ENCODE assay signal across 2 cellular contexts in the genomic region with DNA sequence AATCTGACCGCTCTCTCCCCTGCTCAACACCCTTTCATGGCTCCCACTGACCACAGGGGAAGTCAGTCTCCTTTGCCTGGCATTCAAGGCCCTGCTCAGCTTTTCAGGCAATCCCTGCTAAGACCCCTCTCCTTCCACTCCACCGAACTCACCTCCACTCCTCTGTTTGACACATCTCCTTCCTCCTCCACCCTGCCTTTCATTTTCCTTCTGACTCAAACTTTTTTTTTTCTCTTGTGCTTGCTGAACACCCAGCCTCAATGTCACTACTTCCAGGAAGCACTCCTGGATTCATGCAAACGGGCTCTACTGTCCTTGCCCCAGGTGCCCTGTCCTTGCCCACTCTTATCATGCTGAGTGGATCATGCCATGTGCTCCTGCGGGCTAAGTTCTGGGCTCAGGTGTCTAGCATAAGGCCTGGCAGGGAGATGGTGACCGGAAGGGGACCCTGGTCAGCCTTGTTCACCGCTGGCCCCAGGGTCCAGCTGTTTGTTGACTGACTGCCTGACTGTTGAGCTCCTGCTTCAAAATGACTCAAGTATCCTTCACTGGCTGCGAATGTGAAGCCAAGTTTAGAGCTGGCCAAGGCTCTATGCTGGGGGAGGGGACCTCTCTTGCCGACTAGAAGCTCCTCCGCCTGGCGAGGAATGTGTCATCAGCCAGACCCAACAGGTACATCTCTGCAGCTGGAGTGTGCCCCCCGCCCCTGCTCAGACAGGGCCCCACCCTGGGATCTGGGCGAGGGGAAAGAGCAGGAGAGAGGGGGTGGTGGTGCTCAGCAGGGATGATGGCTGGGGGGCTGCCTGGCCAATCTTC.
TF ChIP-seq lines count a peak whose summit lies in the region.

No MANE protein-coding gene starts in this region.

TF ChIP-seq in HEK293, 187 proteins besides CTCF, POLR2A, EP300 and RAD21:
- TF ChIP-seq ZNF394 (tag by site-specific recombination; IDR thresholded peaks at IDR 0.05; ENCODE audit: borderline replicate concordance) (no peak), ZNF664 (tag by site-specific recombination; IDR thresholded peaks at IDR 0.05) (no peak), ZNF768 (tag by site-specific recombination; IDR thresholded peaks at IDR 0.05) (no peak), ZIC2 (tag by site-specific recombination; IDR thresholded peaks at IDR 0.05) (peak; percentile 45; the same call in 1 of the 2 replicates), GLI4 (tag by site-specific recombination; IDR thresholded peaks at IDR 0.05) (peak; percentile 95), SCRT2 (tag by site-specific recombination; IDR thresholded peaks at IDR 0.05) (peak; percentile 57; the same call in 1 of the 2 replicates), HOXD13 (CRISPR knock-in tag; IDR thresholded peaks at IDR 0.05; ENCODE audit: borderline replicate concordance) (no peak), ZSCAN16 (tag by site-specific recombination; IDR thresholded peaks at IDR 0.05) (peak; percentile 93)
- TF ChIP-seq, protein P1, sequence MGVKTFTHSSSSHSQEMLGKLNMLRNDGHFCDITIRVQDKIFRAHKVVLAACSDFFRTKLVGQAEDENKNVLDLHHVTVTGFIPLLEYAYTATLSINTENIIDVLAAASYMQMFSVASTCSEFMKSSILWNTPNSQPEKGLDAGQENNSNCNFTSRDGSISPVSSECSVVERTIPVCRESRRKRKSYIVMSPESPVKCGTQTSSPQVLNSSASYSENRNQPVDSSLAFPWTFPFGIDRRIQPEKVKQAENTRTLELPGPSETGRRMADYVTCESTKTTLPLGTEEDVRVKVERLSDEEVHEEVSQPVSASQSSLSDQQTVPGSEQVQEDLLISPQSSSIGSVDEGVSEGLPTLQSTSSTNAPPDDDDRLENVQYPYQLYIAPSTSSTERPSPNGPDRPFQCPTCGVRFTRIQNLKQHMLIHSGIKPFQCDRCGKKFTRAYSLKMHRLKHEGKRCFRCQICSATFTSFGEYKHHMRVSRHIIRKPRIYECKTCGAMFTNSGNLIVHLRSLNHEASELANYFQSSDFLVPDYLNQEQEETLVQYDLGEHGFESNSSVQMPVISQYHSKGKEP (tag by site-specific recombination; IDR thresholded peaks at IDR 0.05) = no peak
- TF ChIP-seq, protein P2, sequence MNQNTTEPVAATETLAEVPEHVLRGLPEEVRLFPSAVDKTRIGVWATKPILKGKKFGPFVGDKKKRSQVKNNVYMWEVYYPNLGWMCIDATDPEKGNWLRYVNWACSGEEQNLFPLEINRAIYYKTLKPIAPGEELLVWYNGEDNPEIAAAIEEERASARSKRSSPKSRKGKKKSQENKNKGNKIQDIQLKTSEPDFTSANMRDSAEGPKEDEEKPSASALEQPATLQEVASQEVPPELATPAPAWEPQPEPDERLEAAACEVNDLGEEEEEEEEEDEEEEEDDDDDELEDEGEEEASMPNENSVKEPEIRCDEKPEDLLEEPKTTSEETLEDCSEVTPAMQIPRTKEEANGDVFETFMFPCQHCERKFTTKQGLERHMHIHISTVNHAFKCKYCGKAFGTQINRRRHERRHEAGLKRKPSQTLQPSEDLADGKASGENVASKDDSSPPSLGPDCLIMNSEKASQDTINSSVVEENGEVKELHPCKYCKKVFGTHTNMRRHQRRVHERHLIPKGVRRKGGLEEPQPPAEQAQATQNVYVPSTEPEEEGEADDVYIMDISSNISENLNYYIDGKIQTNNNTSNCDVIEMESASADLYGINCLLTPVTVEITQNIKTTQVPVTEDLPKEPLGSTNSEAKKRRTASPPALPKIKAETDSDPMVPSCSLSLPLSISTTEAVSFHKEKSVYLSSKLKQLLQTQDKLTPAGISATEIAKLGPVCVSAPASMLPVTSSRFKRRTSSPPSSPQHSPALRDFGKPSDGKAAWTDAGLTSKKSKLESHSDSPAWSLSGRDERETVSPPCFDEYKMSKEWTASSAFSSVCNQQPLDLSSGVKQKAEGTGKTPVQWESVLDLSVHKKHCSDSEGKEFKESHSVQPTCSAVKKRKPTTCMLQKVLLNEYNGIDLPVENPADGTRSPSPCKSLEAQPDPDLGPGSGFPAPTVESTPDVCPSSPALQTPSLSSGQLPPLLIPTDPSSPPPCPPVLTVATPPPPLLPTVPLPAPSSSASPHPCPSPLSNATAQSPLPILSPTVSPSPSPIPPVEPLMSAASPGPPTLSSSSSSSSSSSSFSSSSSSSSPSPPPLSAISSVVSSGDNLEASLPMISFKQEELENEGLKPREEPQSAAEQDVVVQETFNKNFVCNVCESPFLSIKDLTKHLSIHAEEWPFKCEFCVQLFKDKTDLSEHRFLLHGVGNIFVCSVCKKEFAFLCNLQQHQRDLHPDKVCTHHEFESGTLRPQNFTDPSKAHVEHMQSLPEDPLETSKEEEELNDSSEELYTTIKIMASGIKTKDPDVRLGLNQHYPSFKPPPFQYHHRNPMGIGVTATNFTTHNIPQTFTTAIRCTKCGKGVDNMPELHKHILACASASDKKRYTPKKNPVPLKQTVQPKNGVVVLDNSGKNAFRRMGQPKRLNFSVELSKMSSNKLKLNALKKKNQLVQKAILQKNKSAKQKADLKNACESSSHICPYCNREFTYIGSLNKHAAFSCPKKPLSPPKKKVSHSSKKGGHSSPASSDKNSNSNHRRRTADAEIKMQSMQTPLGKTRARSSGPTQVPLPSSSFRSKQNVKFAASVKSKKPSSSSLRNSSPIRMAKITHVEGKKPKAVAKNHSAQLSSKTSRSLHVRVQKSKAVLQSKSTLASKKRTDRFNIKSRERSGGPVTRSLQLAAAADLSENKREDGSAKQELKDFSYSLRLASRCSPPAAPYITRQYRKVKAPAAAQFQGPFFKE (tag by site-specific recombination; IDR thresholded peaks at IDR 0.05; ENCODE audit: borderline replicate concordance) = no peak
- TF ChIP-seq, protein P3, sequence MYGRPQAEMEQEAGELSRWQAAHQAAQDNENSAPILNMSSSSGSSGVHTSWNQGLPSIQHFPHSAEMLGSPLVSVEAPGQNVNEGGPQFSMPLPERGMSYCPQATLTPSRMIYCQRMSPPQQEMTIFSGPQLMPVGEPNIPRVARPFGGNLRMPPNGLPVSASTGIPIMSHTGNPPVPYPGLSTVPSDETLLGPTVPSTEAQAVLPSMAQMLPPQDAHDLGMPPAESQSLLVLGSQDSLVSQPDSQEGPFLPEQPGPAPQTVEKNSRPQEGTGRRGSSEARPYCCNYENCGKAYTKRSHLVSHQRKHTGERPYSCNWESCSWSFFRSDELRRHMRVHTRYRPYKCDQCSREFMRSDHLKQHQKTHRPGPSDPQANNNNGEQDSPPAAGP (tag by site-specific recombination; IDR thresholded peaks at IDR 0.05) = no peak
- TF ChIP-seq, protein P4, sequence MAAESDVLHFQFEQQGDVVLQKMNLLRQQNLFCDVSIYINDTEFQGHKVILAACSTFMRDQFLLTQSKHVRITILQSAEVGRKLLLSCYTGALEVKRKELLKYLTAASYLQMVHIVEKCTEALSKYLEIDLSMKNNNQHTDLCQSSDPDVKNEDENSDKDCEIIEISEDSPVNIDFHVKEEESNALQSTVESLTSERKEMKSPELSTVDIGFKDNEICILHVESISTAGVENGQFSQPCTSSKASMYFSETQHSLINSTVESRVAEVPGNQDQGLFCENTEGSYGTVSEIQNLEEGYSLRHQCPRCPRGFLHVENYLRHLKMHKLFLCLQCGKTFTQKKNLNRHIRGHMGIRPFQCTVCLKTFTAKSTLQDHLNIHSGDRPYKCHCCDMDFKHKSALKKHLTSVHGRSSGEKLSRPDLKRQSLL (tag by site-specific recombination; IDR thresholded peaks at IDR 0.05) = no peak

TF ChIP-seq in H1, 55 proteins besides CTCF, POLR2A, EP300 and RAD21:
- TF ChIP-seq MAFK (IDR thresholded peaks at IDR 0.05; ENCODE audit: low read depth, low read length) (no peak), BRCA1 (IDR thresholded peaks at IDR 0.05; ENCODE audit: low read depth, low read length) (no peak), SIN3A (conservative IDR thresholded peaks at IDR 0.05 in 1 of 2, IDR thresholded peaks at IDR 0.05 in 1 of 2; ENCODE audit: low read depth in 1 of 2, low read length in 2 of 2) (no peak), FOSL1 (IDR thresholded peaks at IDR 0.05; ENCODE audit: insufficient read depth, low read depth, low read length) (no peak), TAF1 (IDR thresholded peaks at IDR 0.05; ENCODE audit: low read depth, low read length) (no peak), SP4 (IDR thresholded peaks at IDR 0.05; ENCODE audit: low read length) (no peak), SUZ12 (IDR thresholded peaks at IDR 0.05; ENCODE audit: low read length) (no peak), JUN (IDR thresholded peaks at IDR 0.05; ENCODE audit: low read depth, low read length) (no peak), NRF1 (IDR thresholded peaks at IDR 0.05; ENCODE audit: low read depth, low read length) (no peak), SP2 (IDR thresholded peaks at IDR 0.05; ENCODE audit: low read length) (no peak), CBX5 (IDR thresholded peaks at IDR 0.05; ENCODE audit: low read depth, low read length) (no peak), POU5F1 (IDR thresholded peaks at IDR 0.05; ENCODE audit: low read depth, low read length) (no peak), CTBP2 (IDR thresholded peaks at IDR 0.05; ENCODE audit: borderline replicate concordance, insufficient read depth, insufficient read length, low read length) (no peak), ZNF274 (IDR thresholded peaks at IDR 0.05; ENCODE audit: borderline replicate concordance, extremely low read depth, low read length) (no peak), BCL11A (IDR thresholded peaks at IDR 0.05; ENCODE audit: low read depth in 2 of 2, low read length in 2 of 2) (no peak)
- TF ChIP-seq, protein P5, sequence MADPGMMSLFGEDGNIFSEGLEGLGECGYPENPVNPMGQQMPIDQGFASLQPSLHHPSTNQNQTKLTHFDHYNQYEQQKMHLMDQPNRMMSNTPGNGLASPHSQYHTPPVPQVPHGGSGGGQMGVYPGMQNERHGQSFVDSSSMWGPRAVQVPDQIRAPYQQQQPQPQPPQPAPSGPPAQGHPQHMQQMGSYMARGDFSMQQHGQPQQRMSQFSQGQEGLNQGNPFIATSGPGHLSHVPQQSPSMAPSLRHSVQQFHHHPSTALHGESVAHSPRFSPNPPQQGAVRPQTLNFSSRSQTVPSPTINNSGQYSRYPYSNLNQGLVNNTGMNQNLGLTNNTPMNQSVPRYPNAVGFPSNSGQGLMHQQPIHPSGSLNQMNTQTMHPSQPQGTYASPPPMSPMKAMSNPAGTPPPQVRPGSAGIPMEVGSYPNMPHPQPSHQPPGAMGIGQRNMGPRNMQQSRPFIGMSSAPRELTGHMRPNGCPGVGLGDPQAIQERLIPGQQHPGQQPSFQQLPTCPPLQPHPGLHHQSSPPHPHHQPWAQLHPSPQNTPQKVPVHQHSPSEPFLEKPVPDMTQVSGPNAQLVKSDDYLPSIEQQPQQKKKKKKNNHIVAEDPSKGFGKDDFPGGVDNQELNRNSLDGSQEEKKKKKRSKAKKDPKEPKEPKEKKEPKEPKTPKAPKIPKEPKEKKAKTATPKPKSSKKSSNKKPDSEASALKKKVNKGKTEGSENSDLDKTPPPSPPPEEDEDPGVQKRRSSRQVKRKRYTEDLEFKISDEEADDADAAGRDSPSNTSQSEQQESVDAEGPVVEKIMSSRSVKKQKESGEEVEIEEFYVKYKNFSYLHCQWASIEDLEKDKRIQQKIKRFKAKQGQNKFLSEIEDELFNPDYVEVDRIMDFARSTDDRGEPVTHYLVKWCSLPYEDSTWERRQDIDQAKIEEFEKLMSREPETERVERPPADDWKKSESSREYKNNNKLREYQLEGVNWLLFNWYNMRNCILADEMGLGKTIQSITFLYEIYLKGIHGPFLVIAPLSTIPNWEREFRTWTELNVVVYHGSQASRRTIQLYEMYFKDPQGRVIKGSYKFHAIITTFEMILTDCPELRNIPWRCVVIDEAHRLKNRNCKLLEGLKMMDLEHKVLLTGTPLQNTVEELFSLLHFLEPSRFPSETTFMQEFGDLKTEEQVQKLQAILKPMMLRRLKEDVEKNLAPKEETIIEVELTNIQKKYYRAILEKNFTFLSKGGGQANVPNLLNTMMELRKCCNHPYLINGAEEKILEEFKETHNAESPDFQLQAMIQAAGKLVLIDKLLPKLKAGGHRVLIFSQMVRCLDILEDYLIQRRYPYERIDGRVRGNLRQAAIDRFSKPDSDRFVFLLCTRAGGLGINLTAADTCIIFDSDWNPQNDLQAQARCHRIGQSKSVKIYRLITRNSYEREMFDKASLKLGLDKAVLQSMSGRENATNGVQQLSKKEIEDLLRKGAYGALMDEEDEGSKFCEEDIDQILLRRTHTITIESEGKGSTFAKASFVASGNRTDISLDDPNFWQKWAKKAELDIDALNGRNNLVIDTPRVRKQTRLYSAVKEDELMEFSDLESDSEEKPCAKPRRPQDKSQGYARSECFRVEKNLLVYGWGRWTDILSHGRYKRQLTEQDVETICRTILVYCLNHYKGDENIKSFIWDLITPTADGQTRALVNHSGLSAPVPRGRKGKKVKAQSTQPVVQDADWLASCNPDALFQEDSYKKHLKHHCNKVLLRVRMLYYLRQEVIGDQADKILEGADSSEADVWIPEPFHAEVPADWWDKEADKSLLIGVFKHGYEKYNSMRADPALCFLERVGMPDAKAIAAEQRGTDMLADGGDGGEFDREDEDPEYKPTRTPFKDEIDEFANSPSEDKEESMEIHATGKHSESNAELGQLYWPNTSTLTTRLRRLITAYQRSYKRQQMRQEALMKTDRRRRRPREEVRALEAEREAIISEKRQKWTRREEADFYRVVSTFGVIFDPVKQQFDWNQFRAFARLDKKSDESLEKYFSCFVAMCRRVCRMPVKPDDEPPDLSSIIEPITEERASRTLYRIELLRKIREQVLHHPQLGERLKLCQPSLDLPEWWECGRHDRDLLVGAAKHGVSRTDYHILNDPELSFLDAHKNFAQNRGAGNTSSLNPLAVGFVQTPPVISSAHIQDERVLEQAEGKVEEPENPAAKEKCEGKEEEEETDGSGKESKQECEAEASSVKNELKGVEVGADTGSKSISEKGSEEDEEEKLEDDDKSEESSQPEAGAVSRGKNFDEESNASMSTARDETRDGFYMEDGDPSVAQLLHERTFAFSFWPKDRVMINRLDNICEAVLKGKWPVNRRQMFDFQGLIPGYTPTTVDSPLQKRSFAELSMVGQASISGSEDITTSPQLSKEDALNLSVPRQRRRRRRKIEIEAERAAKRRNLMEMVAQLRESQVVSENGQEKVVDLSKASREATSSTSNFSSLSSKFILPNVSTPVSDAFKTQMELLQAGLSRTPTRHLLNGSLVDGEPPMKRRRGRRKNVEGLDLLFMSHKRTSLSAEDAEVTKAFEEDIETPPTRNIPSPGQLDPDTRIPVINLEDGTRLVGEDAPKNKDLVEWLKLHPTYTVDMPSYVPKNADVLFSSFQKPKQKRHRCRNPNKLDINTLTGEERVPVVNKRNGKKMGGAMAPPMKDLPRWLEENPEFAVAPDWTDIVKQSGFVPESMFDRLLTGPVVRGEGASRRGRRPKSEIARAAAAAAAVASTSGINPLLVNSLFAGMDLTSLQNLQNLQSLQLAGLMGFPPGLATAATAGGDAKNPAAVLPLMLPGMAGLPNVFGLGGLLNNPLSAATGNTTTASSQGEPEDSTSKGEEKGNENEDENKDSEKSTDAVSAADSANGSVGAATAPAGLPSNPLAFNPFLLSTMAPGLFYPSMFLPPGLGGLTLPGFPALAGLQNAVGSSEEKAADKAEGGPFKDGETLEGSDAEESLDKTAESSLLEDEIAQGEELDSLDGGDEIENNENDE (IDR thresholded peaks at IDR 0.05; ENCODE audit: insufficient replicate concordance, low read length) = no peak
- TF ChIP-seq, protein P6, sequence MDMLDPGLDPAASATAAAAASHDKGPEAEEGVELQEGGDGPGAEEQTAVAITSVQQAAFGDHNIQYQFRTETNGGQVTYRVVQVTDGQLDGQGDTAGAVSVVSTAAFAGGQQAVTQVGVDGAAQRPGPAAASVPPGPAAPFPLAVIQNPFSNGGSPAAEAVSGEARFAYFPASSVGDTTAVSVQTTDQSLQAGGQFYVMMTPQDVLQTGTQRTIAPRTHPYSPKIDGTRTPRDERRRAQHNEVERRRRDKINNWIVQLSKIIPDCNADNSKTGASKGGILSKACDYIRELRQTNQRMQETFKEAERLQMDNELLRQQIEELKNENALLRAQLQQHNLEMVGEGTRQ (IDR thresholded peaks at IDR 0.05; ENCODE audit: low read length) = no peak
